ENCODE assay signal across 19 cellular contexts in genomic region chr1:206108635-206109034, GRCh38. TPM values are rescaled to one million over a fixed set of nuclear protein-coding genes. Genes with fewer than 3 reads are reported as not detected.
DNase-seq lines count a peak whose midpoint lies in the region; ATAC-seq and TF ChIP-seq lines count a peak whose summit lies in the region.
"Had no signal": no experiment of that assay in that cellular context is flagged by ENCODE, and none has a peak within 500 bp of the region (broad histone marks: within the 10 kb centered on the region; RNA-seq: fewer than 3 reads in every experiment).

No MANE protein-coding gene starts in this region.

- H3K27me3 ChIP-seq in GM23248 (replicated peaks; ENCODE audit: insufficient read depth) (peaks cover under 1% of the 10 kb centered on the region; the same call in 1 of the 2 replicates), osteoblast (ENCODE audit: insufficient read depth, low read length) (peaks cover 31% of the 10 kb centered on the region)

- no peak overlapping the region for H2AFZ ChIP-seq in GM23248
- no peak overlapping the region for H2AFZ ChIP-seq in osteoblast (ENCODE audit: low read length)

- H3K9me2 ChIP-seq in GM23248 (ENCODE audit: insufficient read depth) = no peaks in the 10 kb centered on the region

- H3K36me3 ChIP-seq in GM23248 (ENCODE audit: low read depth) = no peaks in the 10 kb centered on the region
- H3K36me3 ChIP-seq in osteoblast (ENCODE audit: insufficient read depth, low read length) = no peaks in the 10 kb centered on the region

- H3K27ac ChIP-seq in GM23248 (no peak overlapping the region), osteoblast (ENCODE audit: low read depth, low read length) (no peak overlapping the region)

- peak; percentile 16 for DNase-seq in EH (ENCODE audit: low read depth)
- DNase-seq in GM23248 = peak; percentile 23
- DNase-seq in osteoblast (ENCODE audit: insufficient read length, low spot score, missing footprints) = peak; percentile 88
- no peak for DNase-seq in omental fat pad (ENCODE audit: low spot score)
- DNase-seq: C1 segment of cervical spinal cord; Calu3; CD4-positive, alpha-beta memory T cell; COR-L47; DMS53; DMS79 treated with DMSO at 0.1 percent for 48 hours; H7; HCEC 1CT had no signal

- ATAC-seq in esophagus mucosa (no peak), omental fat pad (ENCODE audit: low FRiP score) (no peak)
- ATAC-seq in activated CD4-positive, CD25-positive, alpha-beta regulatory T cell treated with anti-CD3 and anti-CD28 coated beads, Interleukin-2, amount 50 U/mL, for 24 hours = no peak

- H3K4me3 ChIP-seq in GM23248 = no peak overlapping the region
- H3K4me3 ChIP-seq in osteoblast (ENCODE audit: insufficient read depth, low read length) = no peak overlapping the region

- peaks cover 7% of the 10 kb centered on the region for H3F3A ChIP-seq in GM23248 (ENCODE audit: insufficient read depth)

- H3K9ac ChIP-seq in GM23248 = no peak overlapping the region

- TF ChIP-seq CTCF in osteoblast (IDR thresholded peaks at IDR 0.05; ENCODE audit: extremely low read depth, low read depth, low read length) = no peak
- no peak for TF ChIP-seq CTCF in omental fat pad (IDR thresholded peaks at IDR 0.05)

- in situ Hi-C loops in GM23248 (cut with MboI) = no loop called here

- H3K9me3 ChIP-seq in GM23248 (ENCODE audit: low read depth) (no peaks in the 10 kb centered on the region), osteoblast (ENCODE audit: low read depth, low read length) (no peaks in the 10 kb centered on the region)

- H3K79me2 ChIP-seq in GM23248 (ENCODE audit: insufficient read depth) = no peaks in the 10 kb centered on the region
- H3K79me2 ChIP-seq in osteoblast (ENCODE audit: insufficient read depth, low read length) = no peaks in the 10 kb centered on the region

- H4K20me1 ChIP-seq in GM23248 (ENCODE audit: insufficient read depth) = no peaks in the 10 kb centered on the region
- no peaks in the 10 kb centered on the region for H4K20me1 ChIP-seq in osteoblast (ENCODE audit: insufficient read depth, low read length)

- 57 to 60% methylated on average over 2 of the region's 2 CpGs for WGBS in GM23248 (ENCODE audit: low coverage in 1 of 2, low lambda C conversion rate in 2 of 2, missing lambda C conversion rate in 2 of 2), 2 experiments

- H3K4me2 ChIP-seq in GM23248 (ENCODE audit: unreplicated experiment) (no peak overlapping the region), osteoblast (ENCODE audit: insufficient read depth, low read length) (no peak overlapping the region)

- H3K4me1 ChIP-seq in GM23248 (ENCODE audit: insufficient read depth) (peaks cover 6% of the 10 kb centered on the region; the same call in 1 of the 2 replicates), osteoblast (ENCODE audit: insufficient read depth, low read length) (peaks cover 4% of the 10 kb centered on the region)

RNA-seq across cellular contexts. Expression of gene AVPR1B, which starts 8.6 kb away (rescaled TPM):
- not detected in 2 replicates for total RNA-seq in GM23248 (2014; rRNA removed; shearing (Covaris generic))
- polyA plus RNA-seq in GM23248 (2016; fragmentation: Nextera tagmentation; extraction: Ambion mirVana) = not detected in 2 replicates
- total RNA-seq in osteoblast (not detected in 2 replicates), esophagus mucosa (not detected), omental fat pad (not detected)
- total RNA-seq: A172; A673; Calu3; CD4-positive, alpha-beta memory T cell; Daoy; H7 had no signal
- polyA plus RNA-seq: BJ; CD4-positive, alpha-beta memory T cell had no signal

RNA-seq across cellular contexts. Expression of gene RHEX, which starts 55.7 kb away (rescaled TPM):
- total RNA-seq in GM23248 (2014; rRNA removed; shearing (Covaris generic)) = not detected in 2 replicates
- polyA plus RNA-seq in GM23248 (2016; fragmentation: Nextera tagmentation; extraction: Ambion mirVana) = not detected in 2 replicates
- not detected in 2 replicates for total RNA-seq in osteoblast
- total RNA-seq in esophagus mucosa = 0.48 TPM
- 1 to 10 TPM; 1.1 to 5.4 (median 1.8) TPM for total RNA-seq in omental fat pad
- total RNA-seq: A172, A673, Daoy, H1, H7 had no signal
- polyA plus RNA-seq: BJ, H1 had no signal
